Comparison of ENCODE assay signal across 23 cellular contexts in the genomic region with DNA sequence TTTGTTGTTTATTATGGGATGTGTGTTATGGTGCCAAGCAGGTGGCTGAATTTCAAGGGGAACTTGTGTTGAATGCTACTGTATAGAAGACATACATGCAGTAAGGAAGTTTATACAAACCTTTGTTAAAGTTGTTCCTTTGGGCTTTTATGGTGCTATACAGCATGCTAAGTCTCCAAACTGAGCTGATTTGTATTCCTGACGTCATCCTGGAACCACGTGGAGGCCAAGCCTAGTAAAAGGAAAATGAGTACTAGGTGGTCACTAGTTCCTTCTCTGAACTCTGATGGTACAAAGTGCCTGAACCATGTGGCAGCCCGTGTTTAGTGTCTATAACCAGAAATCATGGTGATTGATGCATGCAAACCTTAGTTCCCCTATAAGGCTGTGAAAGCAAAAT. TPM values are rescaled to one million over a fixed set of nuclear protein-coding genes. Genes with fewer than 3 reads are reported as not detected.
"Had no signal": no experiment of that assay in that cellular context is flagged by ENCODE, and none has a peak within 500 bp of the region (broad histone marks: within the 10 kb centered on the region; RNA-seq: fewer than 3 reads in every experiment).

No MANE protein-coding gene starts in this region.

- H3K9me3 ChIP-seq: heart right ventricle, left lung, neutrophil, ovary, psoas muscle, suprapubic skin, tibial nerve had no signal

- H3K27ac ChIP-seq: left lung, neutrophil, ovary, psoas muscle, suprapubic skin had no signal

- H3K4me1 ChIP-seq: left lung, psoas muscle had no signal

- H3K27me3 ChIP-seq: heart right ventricle, left lung, neutrophil, ovary, suprapubic skin, tibial nerve had no signal

- H3K4me3 ChIP-seq: heart right ventricle, left lung, ovary, psoas muscle, skin epidermis, suprapubic skin, tibial nerve had no signal

- DNase-seq: activated CD4-positive, alpha-beta memory T cell treated with anti-CD3 and anti-CD28 coated beads for 36 hours; activated CD4-positive, alpha-beta T cell treated with anti-CD3 and anti-CD28 coated beads for 48 hours; activated effector memory CD4-positive, alpha-beta T cell treated with anti-CD3 and anti-CD28 coated beads, Interleukin-2, amount 50 U/mL, for 16 hours; activated naive CD4-positive, alpha-beta T cell treated with anti-CD3 and anti-CD28 coated beads, Interleukin-2, amount 10 ng/mL, durations not matched to agents 7 days and 5 days; cerebellar nuclear complex; cortex of kidney; effector CD4-positive, alpha-beta T cell; heart right ventricle; kidney; left lung; mammary epithelial cell; midbrain; ovary; psoas muscle; right cardiac atrium; stimulated activated CD4-positive, alpha-beta T cell treated with anti-CD3 and anti-CD28 coated beads, Interleukin-1b, Interleukin-23, amount 100 ng/mL, for 48 hours; stimulated activated naive CD8-positive, alpha-beta T cell treated with anti-CD3 and anti-CD28 coated beads, Interleukin-15, amount 100 ng/mL, for 72 hours had no signal

- H3K36me3 ChIP-seq: heart right ventricle, left lung, neutrophil, ovary, suprapubic skin, tibial nerve had no signal

- ATAC-seq: psoas muscle; stimulated activated naive CD8-positive, alpha-beta T cell treated with anti-CD3 and anti-CD28 coated beads, Interleukin-15, amount 100 ng/mL, for 72 hours had no signal

RNA-seq across cellular contexts. Expression of a gene that starts 8.0 kb away (rescaled TPM):
- total RNA-seq: activated CD4-positive, alpha-beta memory T cell treated with anti-CD3 and anti-CD28 coated beads for 36 hours; myocyte; T-helper 2 cell treated with Interferon-gamma antibody and Interleukin-4, amounts not matched to agents 100 ng/mL and 5 ng/mL, for 36 hours had no signal
